11 cellular contexts compared by ENCODE assay signal in the genomic region with DNA sequence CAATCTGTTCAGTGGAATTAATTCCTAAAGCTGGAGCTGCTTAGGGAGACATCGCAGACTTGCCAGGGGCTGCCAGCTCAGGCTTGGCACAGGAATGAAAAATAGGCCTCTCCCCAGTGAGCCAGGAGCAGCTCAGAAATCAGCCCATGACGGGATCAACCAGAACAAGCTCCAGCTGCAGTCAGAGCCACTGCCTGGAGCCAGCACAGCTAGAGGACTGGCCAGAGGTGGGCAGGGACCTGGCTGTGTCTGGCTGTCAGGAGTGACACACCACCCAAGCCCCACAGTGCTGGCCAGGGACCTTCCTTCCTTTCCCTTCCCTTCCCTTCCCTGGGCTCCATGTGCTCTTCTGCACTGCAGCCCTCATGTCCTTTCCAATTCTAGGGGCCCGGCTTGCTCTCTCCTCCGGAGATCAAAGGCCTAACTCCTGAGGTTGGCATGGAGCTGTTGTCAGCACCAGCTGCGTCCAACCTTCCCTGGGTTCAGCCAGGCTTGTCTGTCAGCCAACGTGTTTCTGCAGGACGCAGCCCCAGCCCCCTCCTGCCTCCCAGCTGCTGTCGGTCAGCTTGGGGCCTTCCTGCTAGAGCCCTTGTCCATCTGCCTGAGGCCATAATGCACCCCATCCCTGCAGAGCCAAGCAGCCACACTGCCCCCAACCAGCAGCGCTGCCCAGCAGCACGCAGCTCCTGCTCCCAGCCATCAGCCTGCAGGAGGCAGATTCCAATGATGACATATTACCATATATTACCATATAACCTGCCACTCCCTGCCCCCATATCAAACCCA.
DNase-seq lines count a peak whose midpoint lies in the region; ATAC-seq, FAIRE-seq and TF ChIP-seq lines count a peak whose summit lies in the region.
"Had no signal": no experiment of that assay in that cellular context is flagged by ENCODE, and none has a peak within 500 bp of the region (broad histone marks: within the 10 kb centered on the region; RNA-seq: fewer than 3 reads in every experiment).

No MANE protein-coding gene starts in this region.

- FAIRE-seq in H1 (lab: Jason Lieb, UNC) = no peak
- no peak for FAIRE-seq in H54 (lab: Jason Lieb, UNC)
- FAIRE-seq in frontal cortex (lab: Jason Lieb, UNC) = no peak

- no peak overlapping the region; a peak in 1 of 7 replicates for H3K9ac ChIP-seq in H1 (replicated peaks in 1 of 4; ENCODE audit: extremely low read depth in 1 of 4, low read depth in 3 of 4, low read length in 3 of 4)

- ATAC-seq in GM18873 (IDR thresholded peaks at IDR 0.05; ENCODE audit: low FRiP score, unreplicated experiment) = no peak
- ATAC-seq: naive thymus-derived CD4-positive, alpha-beta T cell had no signal

- H4K20me1 ChIP-seq in H1 (replicated peaks in 1 of 2; ENCODE audit: control insufficient read depth in 1 of 2, insufficient read depth in 2 of 2, low read length in 2 of 2) = no peaks in the 10 kb centered on the region

- DNase-seq in NCI-H1694 treated with DMSO at 0.1 percent for 48 hours (lab: John Stamatoyannopoulos, UW) = peak; percentile 82
- DNase-seq in H1 (ENCODE audit: low read depth in 1 of 2, low spot score in 2 of 2) = no peak
- DNase-seq in mucosa of gallbladder (ENCODE audit: low spot score) = peak; percentile 25
- DNase-seq in stomach = peak; percentile 53
- no peak for DNase-seq in stimulated activated naive CD4-positive, alpha-beta T cell (lab: John Stamatoyannopoulos, UW)
- DNase-seq in H54 (ENCODE audit: insufficient read length, low spot score) = no peak
- DNase-seq in frontal cortex (ENCODE audit: low spot score in 2 of 2) = no peak
- DNase-seq: activated T-cell treated with anti-CD3 and anti-CD28 coated beads for 4 hours; naive thymus-derived CD4-positive, alpha-beta T cell had no signal

- POLR2A ChIA-PET in H1 (lab: Charles Lee; ENCODE audit: partially characterized antibody) = interaction anchor here (1.0 kb wide), 1 partner anchor 23 kb away, joined by 4 read pairs; no protein-coding TSS in a partner anchor

- H3K27me3 ChIP-seq in H1 (replicated peaks in 1 of 4; ENCODE audit: control insufficient read depth in 3 of 4, extremely low read depth in 1 of 4, insufficient read depth in 3 of 4, low read length in 3 of 4) (no peaks in the 10 kb centered on the region), stomach (no peaks in the 10 kb centered on the region)
- H3K27me3 ChIP-seq: hepatocyte had no signal

- H4K5ac ChIP-seq in H1 (ENCODE audit: insufficient read length, low read depth, low read length) = no peak overlapping the region

- TF ChIP-seq POLR2A in H1 (IDR thresholded peaks at IDR 0.05; ENCODE audit: control extremely low read depth in 1 of 2, low read depth in 2 of 2, low read length in 2 of 2) (no peak), stomach (IDR thresholded peaks at IDR 0.05) (no peak), H54 (IDR thresholded peaks at IDR 0.05; ENCODE audit: low read depth, low read length) (no peak)

- H3K4me1 ChIP-seq in H1 (replicated peaks in 1 of 4; ENCODE audit: control insufficient read depth in 3 of 4, insufficient read depth in 4 of 4, low read length in 3 of 4) (peaks cover 0 to 10% (median 5%) of the 10 kb centered on the region in 4 experiments; a peak in 5 of 7 replicates), stomach (peaks cover 10 to 53% (median 31%) of the 10 kb centered on the region in 4 donors)

- intact Hi-C loops in stomach (cut with DNase I; ENCODE audit: low total_unique reads) = no loop called here

- peak overlapping the region; percentile 81 for H2BK5ac ChIP-seq in H1 (ENCODE audit: low read depth, low read length)

- TF ChIP-seq RAD21 in H1 (IDR thresholded peaks at IDR 0.05 in 1 of 2, conservative IDR thresholded peaks at IDR 0.05 in 1 of 2; ENCODE audit: low read depth in 2 of 2, low read length in 2 of 2) = no peak

- H3K14ac ChIP-seq in H1 (ENCODE audit: insufficient read length) = no peak overlapping the region

- no peak overlapping the region for H3K23ac ChIP-seq in H1 (ENCODE audit: insufficient read length)

- no peak overlapping the region for H3K27ac ChIP-seq in H1 (ENCODE audit: low read depth, low read length)
- peak overlapping the region; percentile 34 to 74 (median 59) for H3K27ac ChIP-seq in stomach
- H3K27ac ChIP-seq: hepatocyte had no signal

- TF ChIP-seq CTCF in H1 (IDR thresholded peaks at IDR 0.05; ENCODE audit: control extremely low read depth in 1 of 3, insufficient read depth in 1 of 3, low read depth in 1 of 3, low read length in 3 of 3) = no peak
- no peak for TF ChIP-seq CTCF in stomach (IDR thresholded peaks at IDR 0.05)

- 88% methylated on average over 10 of the region's 10 CpGs; no CpG with 5 or more reads in 1 of the 2 experiments for WGBS in H1 (ENCODE audit: extremely low coverage in 1 of 2, insufficient coverage in 1 of 2, insufficient read length in 1 of 2, insufficient replicate concordance in 2 of 2, low coverage in 1 of 2, low lambda C conversion rate in 2 of 2, missing lambda C conversion rate in 1 of 2), 2 experiments
- 32 to 56% (median 49%) methylated on average over 9 to 10 of the region's 10 CpGs for WGBS in stomach, 5 donors

- no peak overlapping the region; the same call in 1 of the 2 replicates for H3K18ac ChIP-seq in H1 (ENCODE audit: extremely low read depth, low read length)

- H3K4me3 ChIP-seq in H1 (ENCODE audit: extremely low read depth in 1 of 4, insufficient read depth in 2 of 4, low read depth in 3 of 4, low read length in 4 of 4) (no peak overlapping the region), stomach (no peak overlapping the region)
- H3K4me3 ChIP-seq: hepatocyte had no signal

- no peak for TF ChIP-seq EP300 in H1 (IDR thresholded peaks at IDR 0.05; ENCODE audit: borderline replicate concordance in 1 of 2, low read depth in 2 of 2, low read length in 2 of 2)
- no peak for TF ChIP-seq EP300 in stomach (IDR thresholded peaks at IDR 0.05)

- H4K8ac ChIP-seq in H1 (ENCODE audit: extremely low read depth, insufficient read depth, low read length) = no peak overlapping the region; the same call in 1 of the 2 replicates

- no peaks in the 10 kb centered on the region for H3K23me2 ChIP-seq in H1 (ENCODE audit: low read depth, low read length)

- H3K36me3 ChIP-seq in H1 (ENCODE audit: control insufficient read depth in 2 of 4, insufficient read depth in 4 of 4, low read length in 3 of 4) = no peaks in the 10 kb centered on the region
- peaks cover 0 to 6% (median 2%) of the 10 kb centered on the region in 4 donors for H3K36me3 ChIP-seq in stomach

- peak overlapping the region; percentile 61; the same call in 1 of the 2 replicates for H2BK15ac ChIP-seq in H1 (ENCODE audit: low read length)

- H3K4ac ChIP-seq in H1 (replicated peaks; ENCODE audit: insufficient read length, low read depth, low read length) = no peak overlapping the region

- H2BK120ac ChIP-seq in H1 (replicated peaks; ENCODE audit: low read depth, low read length) = no peak overlapping the region

- H4K91ac ChIP-seq in H1 (replicated peaks; ENCODE audit: insufficient read length, low read length) = no peak overlapping the region

- no peak overlapping the region for H3K4me2 ChIP-seq in H1 (ENCODE audit: insufficient read depth in 1 of 2, low read depth in 2 of 2, low read length in 2 of 2)
- H3K4me2 ChIP-seq: hepatocyte had no signal

- no peaks in the 10 kb centered on the region for H3K79me2 ChIP-seq in H1 (ENCODE audit: control insufficient read depth in 1 of 2, insufficient read depth in 2 of 2, low read length in 2 of 2)
- H3K79me2 ChIP-seq: hepatocyte had no signal

- no peak overlapping the region for H2AFZ ChIP-seq in H1 (ENCODE audit: low read length)
- H2AFZ ChIP-seq: hepatocyte had no signal

- H2BK20ac ChIP-seq in H1 (ENCODE audit: low read length) = peak overlapping the region; percentile 48; the same call in 1 of the 2 replicates

- CTCF ChIA-PET in H1 (lab: Charles Lee; ENCODE audit: partially characterized antibody) = interaction anchor here (0.8 to 2.1 kb wide), 14 partner anchors 10 to 213 kb away, joined by 3 to 9 read pairs (median 3); no protein-coding TSS in a partner anchor

- H3K56ac ChIP-seq in H1 (replicated peaks; ENCODE audit: insufficient read length, low read depth, low read length) = no peak overlapping the region

- H2BK12ac ChIP-seq in H1 (ENCODE audit: low read depth, low read length) = 0 out of 2 replicates have a peak overlapping the region, but pooled peaks have one; percentile 39

- H3K9me3 ChIP-seq in H1 (ENCODE audit: insufficient read depth in 2 of 2, low read depth in 1 of 2, low read length in 1 of 2) (peaks cover 0 to 8% of the 10 kb centered on the region in 2 experiments; a peak in 1 of 4 replicates), stomach (no peaks in the 10 kb centered on the region)

- 0 out of 2 replicates have a peak overlapping the region, but pooled peaks have one; percentile 19 for H2AK5ac ChIP-seq in H1 (ENCODE audit: low read depth, low read length)

- H3K79me1 ChIP-seq in H1 (ENCODE audit: low read depth, low read length) = no peaks in the 10 kb centered on the region

TF ChIP-seq in H1, 55 proteins besides CTCF, POLR2A, EP300 and RAD21 (continues in another document):
- TF ChIP-seq GABPA (IDR thresholded peaks at IDR 0.05; ENCODE audit: borderline replicate concordance, insufficient read depth, low read length) (no peak), POU5F1 (IDR thresholded peaks at IDR 0.05; ENCODE audit: low read depth, low read length) (no peak), CEBPB (IDR thresholded peaks at IDR 0.05; ENCODE audit: low read depth, low read length) (no peak), BACH1 (IDR thresholded peaks at IDR 0.05; ENCODE audit: low read length) (no peak), SAP30 (IDR thresholded peaks at IDR 0.05; ENCODE audit: insufficient read depth, insufficient replicate concordance, low read length) (no peak), RNF2 (IDR thresholded peaks at IDR 0.05; ENCODE audit: borderline replicate concordance, low read depth, low read length, missing control alignments, poor library complexity, severe bottlenecking) (no peak), CHD2 (IDR thresholded peaks at IDR 0.05; ENCODE audit: low read length) (no peak), JUN (IDR thresholded peaks at IDR 0.05; ENCODE audit: low read depth, low read length) (no peak), TCF12 (IDR thresholded peaks at IDR 0.05; ENCODE audit: low read depth, low read length) (no peak), YY1 (IDR thresholded peaks at IDR 0.05; ENCODE audit: low read depth, low read length) (no peak), SRF (IDR thresholded peaks at IDR 0.05; ENCODE audit: low read depth, low read length) (no peak), BRCA1 (IDR thresholded peaks at IDR 0.05; ENCODE audit: low read depth, low read length) (no peak), SIRT6 (IDR thresholded peaks at IDR 0.05; ENCODE audit: low read length) (no peak), TEAD4 (IDR thresholded peaks at IDR 0.05; ENCODE audit: low read depth, low read length) (no peak)
- TF ChIP-seq, protein P1, sequence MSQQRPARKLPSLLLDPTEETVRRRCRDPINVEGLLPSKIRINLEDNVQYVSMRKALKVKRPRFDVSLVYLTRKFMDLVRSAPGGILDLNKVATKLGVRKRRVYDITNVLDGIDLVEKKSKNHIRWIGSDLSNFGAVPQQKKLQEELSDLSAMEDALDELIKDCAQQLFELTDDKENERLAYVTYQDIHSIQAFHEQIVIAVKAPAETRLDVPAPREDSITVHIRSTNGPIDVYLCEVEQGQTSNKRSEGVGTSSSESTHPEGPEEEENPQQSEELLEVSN (IDR thresholded peaks at IDR 0.05) = no peak

Comparison
In these comparisons a context has a peak if more than half of its experiments do, and no peak if none do; other contexts are left out.
1. DNase-seq: peak in NCI-H1694 treated with DMSO at 0.1 percent for 48 hours (single experiment), mucosa of gallbladder (single experiment) and stomach (single experiment); none in H1 (0 of 2), stimulated activated naive CD4-positive, alpha-beta T cell (0 of 6), H54 (single experiment) and frontal cortex (0 of 2).